Comparison of ENCODE assay signal across 11 cellular contexts in genomic region chr14:97380539-97380941, GRCh38.
A peak's percentile ranks its signal among the peaks of the same experiment; 100 is the strongest.
DNase-seq lines count a peak whose midpoint lies in the region; ATAC-seq, FAIRE-seq and TF ChIP-seq lines count a peak whose summit lies in the region.
"Had no signal": no experiment of that assay in that cellular context is flagged by ENCODE, and none has a peak within 500 bp of the region (broad histone marks: within the 10 kb centered on the region; RNA-seq: fewer than 3 reads in every experiment).

No MANE protein-coding gene starts in this region.

- H3K9me3 ChIP-seq in keratinocyte (ENCODE audit: control insufficient read depth, low read depth, low read length): no peaks in the 10 kb centered on the region
- H3K9me3 ChIP-seq: HAP-1 had no signal

- peaks cover 18% of the 10 kb centered on the region for H3K36me3 Mint-ChIP-seq in T-helper 2 cell treated with Interferon-gamma antibody and Interleukin-4, amounts not matched to agents 5 μg/mL and 100 μg/mL, for 36 hours (ENCODE audit: low read depth)
- H3K36me3 Mint-ChIP-seq in activated T-cell treated with anti-CD3 and anti-CD28 coated beads, Interleukin-2, amount 50 U/mL, for 4 hours (ENCODE audit: insufficient read depth): no peaks in the 10 kb centered on the region

- no peak overlapping the region for H3K27ac ChIP-seq in keratinocyte (ENCODE audit: control insufficient read depth, insufficient read depth, low read length)

- H3K4me2 ChIP-seq in keratinocyte (ENCODE audit: control insufficient read depth, extremely low read depth, insufficient read depth, low read depth, low read length): no peak overlapping the region

- no peaks in the 10 kb centered on the region for H4K20me1 ChIP-seq in keratinocyte (ENCODE audit: control insufficient read depth, extremely low read depth, insufficient read depth, low read length)

- H3K27me3 ChIP-seq in keratinocyte (ENCODE audit: control insufficient read depth, extremely low read depth, insufficient read depth, low read length): peaks cover 5% of the 10 kb centered on the region

- dilution Hi-C loops in keratinocyte (cut with MboI; ENCODE audit: extremely low pct_ligation_motif_present, low sequenced_read_pairs): no loop called here

- H3K27me3 Mint-ChIP-seq in T-helper 2 cell treated with Interferon-gamma antibody and Interleukin-4, amounts not matched to agents 5 μg/mL and 100 μg/mL, for 36 hours (ENCODE audit: low read depth): no peaks in the 10 kb centered on the region
- H3K27me3 Mint-ChIP-seq in activated T-cell treated with anti-CD3 and anti-CD28 coated beads, Interleukin-2, amount 50 U/mL, for 4 hours (ENCODE audit: low read depth): no peaks in the 10 kb centered on the region

- peak; percentile 98 for ATAC-seq in activated T-cell treated with anti-CD3 and anti-CD28 coated beads, Interleukin-2, amount 50 U/mL, for 4 hours
- ATAC-seq in HG03439 (IDR thresholded peaks at IDR 0.05; ENCODE audit: unreplicated experiment) (no peak), GM18909 (IDR thresholded peaks at IDR 0.05; ENCODE audit: poor library complexity, unreplicated experiment) (no peak), GM21360 (IDR thresholded peaks at IDR 0.05; ENCODE audit: unreplicated experiment) (no peak)
- ATAC-seq: left lobe of liver had no signal

- DNase-seq in T-helper 2 cell treated with Interferon-gamma antibody and Interleukin-4, amounts not matched to agents 5 μg/mL and 100 μg/mL, for 36 hours (ENCODE audit: low spot score): peak; percentile 88
- DNase-seq in activated T-cell treated with anti-CD3 and anti-CD28 coated beads, Interleukin-2, amount 50 U/mL, for 4 hours: peak; percentile 63
- DNase-seq in keratinocyte (ENCODE audit: low read depth, low spot score): peak; percentile 41
- peak; percentile 31 to 67 for DNase-seq in stimulated activated CD8-positive, alpha-beta memory T cell treated with anti-CD3 and anti-CD28 coated beads, Interleukin-4, amount 100 ng/mL, for 4 hours (ENCODE audit: low read depth in 2 of 2, low spot score in 1 of 2)
- no peak for DNase-seq in HCEC 1CT
- DNase-seq: DMS53 had no signal

- H3K4me3 Mint-ChIP-seq in T-helper 2 cell treated with Interferon-gamma antibody and Interleukin-4, amounts not matched to agents 5 μg/mL and 100 μg/mL, for 36 hours: peak overlapping the region; percentile 59
- H3K4me3 Mint-ChIP-seq in activated T-cell treated with anti-CD3 and anti-CD28 coated beads, Interleukin-2, amount 50 U/mL, for 4 hours: no peak overlapping the region

- H3K27ac Mint-ChIP-seq in T-helper 2 cell treated with Interferon-gamma antibody and Interleukin-4, amounts not matched to agents 5 μg/mL and 100 μg/mL, for 36 hours: peak overlapping the region; percentile 91

- peak; percentile 84 for FAIRE-seq in keratinocyte (lab: Jason Lieb, UNC)

- H3K9ac ChIP-seq in keratinocyte (ENCODE audit: control insufficient read depth, extremely low read depth, insufficient read depth, low read length): no peak overlapping the region

- H3K9me3 Mint-ChIP-seq in T-helper 2 cell treated with Interferon-gamma antibody and Interleukin-4, amounts not matched to agents 5 μg/mL and 100 μg/mL, for 36 hours: peaks cover 12% of the 10 kb centered on the region
- H3K9me3 Mint-ChIP-seq in activated T-cell treated with anti-CD3 and anti-CD28 coated beads, Interleukin-2, amount 50 U/mL, for 4 hours: no peaks in the 10 kb centered on the region

- TF ChIP-seq CTCF in keratinocyte (optimal IDR thresholded peaks at IDR 0.05 in 1 of 3, IDR thresholded peaks at IDR 0.05 in 1 of 3, conservative IDR thresholded peaks at IDR 0.05 in 1 of 3; ENCODE audit: extremely low read depth in 1 of 3, insufficient read depth in 2 of 3, low read length in 3 of 3): no peak

- peaks cover 58% of the 10 kb centered on the region for H3K4me1 Mint-ChIP-seq in T-helper 2 cell treated with Interferon-gamma antibody and Interleukin-4, amounts not matched to agents 5 μg/mL and 100 μg/mL, for 36 hours (ENCODE audit: low read depth)
- peaks cover 48% of the 10 kb centered on the region for H3K4me1 Mint-ChIP-seq in activated T-cell treated with anti-CD3 and anti-CD28 coated beads, Interleukin-2, amount 50 U/mL, for 4 hours (ENCODE audit: low read depth)

- no peaks in the 10 kb centered on the region for H3K36me3 ChIP-seq in keratinocyte (ENCODE audit: control insufficient read depth in 2 of 2, extremely low read depth in 1 of 2, insufficient read depth in 2 of 2, low read length in 2 of 2)
- H3K36me3 ChIP-seq: HAP-1 had no signal

- no peak overlapping the region for H2AFZ ChIP-seq in keratinocyte (ENCODE audit: control insufficient read depth, low read length)

- H3K9me1 ChIP-seq in keratinocyte (ENCODE audit: control insufficient read depth, extremely low read depth, insufficient read depth, low read length): no peaks in the 10 kb centered on the region

- H3K4me3 ChIP-seq in keratinocyte (ENCODE audit: control insufficient read depth in 2 of 3, extremely low read depth in 1 of 3, insufficient read depth in 2 of 3, low read depth in 1 of 3, low read length in 3 of 3): no peak overlapping the region
- H3K4me3 ChIP-seq: HAP-1 had no signal

- H3K4me1 ChIP-seq in keratinocyte (ENCODE audit: control insufficient read depth, extremely low read depth, insufficient read depth, low read length): peaks cover 3% of the 10 kb centered on the region

- no peaks in the 10 kb centered on the region for H3K79me2 ChIP-seq in keratinocyte (ENCODE audit: control insufficient read depth, insufficient read depth, low read length)

Comparison
In these comparisons a context has a peak if more than half of its experiments do, and no peak if none do; other contexts are left out.
1. ATAC-seq: peak in activated T-cell treated with anti-CD3 and anti-CD28 coated beads, Interleukin-2, amount 50 U/mL, for 4 hours (2 of 2); none in HG03439 (single experiment), GM18909 (single experiment) and GM21360 (single experiment).